In the genomic region with DNA sequence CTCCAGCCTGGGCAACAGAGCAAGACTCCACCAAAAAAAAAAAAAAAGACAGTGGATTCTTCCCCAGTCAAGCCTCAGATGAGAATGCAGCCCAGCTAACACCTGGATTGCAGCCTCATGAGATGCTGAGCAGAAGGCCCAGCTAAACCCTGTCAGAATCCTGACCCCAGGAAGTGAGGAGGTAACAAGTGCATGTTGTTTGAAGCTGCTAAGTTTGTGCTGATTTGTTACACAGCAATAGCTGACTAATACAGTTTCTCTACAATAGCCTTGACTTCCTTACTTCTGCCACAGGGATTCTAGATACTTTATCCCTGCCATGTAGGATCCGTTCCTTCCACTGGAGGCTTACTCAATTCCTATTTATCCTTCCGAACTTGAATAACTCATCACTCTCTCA, we compare ENCODE assay signal across 1 cellular context.
TF ChIP-seq lines count a peak whose summit lies in the region.

No MANE protein-coding gene starts in this region.

TF ChIP-seq in K562, 482 proteins besides CTCF, POLR2A, EP300 and RAD21:
- TF ChIP-seq TRIM24 (IDR thresholded peaks at IDR 0.05) (peak in 1 of 2 experiments; percentile 39; a peak in 1 of 4 replicates), KAT7 (CRISPR knock-in tag; IDR thresholded peaks at IDR 0.05; ENCODE audit: borderline replicate concordance) (no peak), TRIM28 (IDR thresholded peaks at IDR 0.05) (peak; percentile 52; the same call in 1 of the 2 replicates), RBM25 (IDR thresholded peaks at IDR 0.05; ENCODE audit: low read depth, low read length, severe bottlenecking) (peak; percentile 76), ZNF57 (CRISPR knock-in tag; IDR thresholded peaks at IDR 0.05) (no peak), KDM2B (CRISPR knock-in tag; IDR thresholded peaks at IDR 0.05) (no peak), NR3C1 (CRISPR knock-in tag; IDR thresholded peaks at IDR 0.05) (no peak), BCOR (IDR thresholded peaks at IDR 0.05) (peak; percentile 87), CBX3 (IDR thresholded peaks at IDR 0.05; ENCODE audit: borderline replicate concordance in 1 of 2, low read length in 2 of 2) (peak in 1 of 2 experiments; percentile 77; a peak in 1 of 3 replicates), CBX1 (IDR thresholded peaks at IDR 0.05; ENCODE audit: low read depth) (peak; percentile 58; the same call in 1 of the 2 replicates), KDM1A (IDR thresholded peaks at IDR 0.05) (peak; percentile 10 to 41; a peak in 2 of 4 replicates), PHF20 (IDR thresholded peaks at IDR 0.05; ENCODE audit: partially characterized antibody) (no peak), MEIS2 (IDR thresholded peaks at IDR 0.05; ENCODE audit: partially characterized antibody) (no peak), FOXK2 (conservative IDR thresholded peaks at IDR 0.05 in 1 of 2, IDR thresholded peaks at IDR 0.05 in 1 of 2; ENCODE audit: low read depth in 2 of 2) (no peak), ADNP (tag; IDR thresholded peaks at IDR 0.05) (0 out of 2 replicates have a peak, but pooled peaks have one; percentile 34), ZNF121 (CRISPR knock-in tag; conservative IDR thresholded peaks at IDR 0.05) (peak; percentile 34)
- TF ChIP-seq, protein P1, sequence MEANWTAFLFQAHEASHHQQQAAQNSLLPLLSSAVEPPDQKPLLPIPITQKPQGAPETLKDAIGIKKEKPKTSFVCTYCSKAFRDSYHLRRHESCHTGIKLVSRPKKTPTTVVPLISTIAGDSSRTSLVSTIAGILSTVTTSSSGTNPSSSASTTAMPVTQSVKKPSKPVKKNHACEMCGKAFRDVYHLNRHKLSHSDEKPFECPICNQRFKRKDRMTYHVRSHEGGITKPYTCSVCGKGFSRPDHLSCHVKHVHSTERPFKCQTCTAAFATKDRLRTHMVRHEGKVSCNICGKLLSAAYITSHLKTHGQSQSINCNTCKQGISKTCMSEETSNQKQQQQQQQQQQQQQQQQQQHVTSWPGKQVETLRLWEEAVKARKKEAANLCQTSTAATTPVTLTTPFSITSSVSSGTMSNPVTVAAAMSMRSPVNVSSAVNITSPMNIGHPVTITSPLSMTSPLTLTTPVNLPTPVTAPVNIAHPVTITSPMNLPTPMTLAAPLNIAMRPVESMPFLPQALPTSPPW (CRISPR knock-in tag; IDR thresholded peaks at IDR 0.05) = no peak
- TF ChIP-seq, protein P2, sequence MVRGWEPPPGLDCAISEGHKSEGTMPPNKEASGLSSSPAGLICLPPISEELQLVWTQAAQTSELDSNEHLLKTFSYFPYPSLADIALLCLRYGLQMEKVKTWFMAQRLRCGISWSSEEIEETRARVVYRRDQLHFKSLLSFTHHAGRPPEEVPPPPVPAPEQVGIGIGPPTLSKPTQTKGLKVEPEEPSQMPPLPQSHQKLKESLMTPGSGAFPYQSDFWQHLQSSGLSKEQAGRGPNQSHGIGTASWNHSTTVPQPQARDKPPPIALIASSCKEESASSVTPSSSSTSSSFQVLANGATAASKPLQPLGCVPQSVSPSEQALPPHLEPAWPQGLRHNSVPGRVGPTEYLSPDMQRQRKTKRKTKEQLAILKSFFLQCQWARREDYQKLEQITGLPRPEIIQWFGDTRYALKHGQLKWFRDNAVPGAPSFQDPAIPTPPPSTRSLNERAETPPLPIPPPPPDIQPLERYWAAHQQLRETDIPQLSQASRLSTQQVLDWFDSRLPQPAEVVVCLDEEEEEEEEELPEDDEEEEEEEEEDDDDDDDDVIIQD (CRISPR knock-in tag; IDR thresholded peaks at IDR 0.05) = no peak
- TF ChIP-seq, protein P3, sequence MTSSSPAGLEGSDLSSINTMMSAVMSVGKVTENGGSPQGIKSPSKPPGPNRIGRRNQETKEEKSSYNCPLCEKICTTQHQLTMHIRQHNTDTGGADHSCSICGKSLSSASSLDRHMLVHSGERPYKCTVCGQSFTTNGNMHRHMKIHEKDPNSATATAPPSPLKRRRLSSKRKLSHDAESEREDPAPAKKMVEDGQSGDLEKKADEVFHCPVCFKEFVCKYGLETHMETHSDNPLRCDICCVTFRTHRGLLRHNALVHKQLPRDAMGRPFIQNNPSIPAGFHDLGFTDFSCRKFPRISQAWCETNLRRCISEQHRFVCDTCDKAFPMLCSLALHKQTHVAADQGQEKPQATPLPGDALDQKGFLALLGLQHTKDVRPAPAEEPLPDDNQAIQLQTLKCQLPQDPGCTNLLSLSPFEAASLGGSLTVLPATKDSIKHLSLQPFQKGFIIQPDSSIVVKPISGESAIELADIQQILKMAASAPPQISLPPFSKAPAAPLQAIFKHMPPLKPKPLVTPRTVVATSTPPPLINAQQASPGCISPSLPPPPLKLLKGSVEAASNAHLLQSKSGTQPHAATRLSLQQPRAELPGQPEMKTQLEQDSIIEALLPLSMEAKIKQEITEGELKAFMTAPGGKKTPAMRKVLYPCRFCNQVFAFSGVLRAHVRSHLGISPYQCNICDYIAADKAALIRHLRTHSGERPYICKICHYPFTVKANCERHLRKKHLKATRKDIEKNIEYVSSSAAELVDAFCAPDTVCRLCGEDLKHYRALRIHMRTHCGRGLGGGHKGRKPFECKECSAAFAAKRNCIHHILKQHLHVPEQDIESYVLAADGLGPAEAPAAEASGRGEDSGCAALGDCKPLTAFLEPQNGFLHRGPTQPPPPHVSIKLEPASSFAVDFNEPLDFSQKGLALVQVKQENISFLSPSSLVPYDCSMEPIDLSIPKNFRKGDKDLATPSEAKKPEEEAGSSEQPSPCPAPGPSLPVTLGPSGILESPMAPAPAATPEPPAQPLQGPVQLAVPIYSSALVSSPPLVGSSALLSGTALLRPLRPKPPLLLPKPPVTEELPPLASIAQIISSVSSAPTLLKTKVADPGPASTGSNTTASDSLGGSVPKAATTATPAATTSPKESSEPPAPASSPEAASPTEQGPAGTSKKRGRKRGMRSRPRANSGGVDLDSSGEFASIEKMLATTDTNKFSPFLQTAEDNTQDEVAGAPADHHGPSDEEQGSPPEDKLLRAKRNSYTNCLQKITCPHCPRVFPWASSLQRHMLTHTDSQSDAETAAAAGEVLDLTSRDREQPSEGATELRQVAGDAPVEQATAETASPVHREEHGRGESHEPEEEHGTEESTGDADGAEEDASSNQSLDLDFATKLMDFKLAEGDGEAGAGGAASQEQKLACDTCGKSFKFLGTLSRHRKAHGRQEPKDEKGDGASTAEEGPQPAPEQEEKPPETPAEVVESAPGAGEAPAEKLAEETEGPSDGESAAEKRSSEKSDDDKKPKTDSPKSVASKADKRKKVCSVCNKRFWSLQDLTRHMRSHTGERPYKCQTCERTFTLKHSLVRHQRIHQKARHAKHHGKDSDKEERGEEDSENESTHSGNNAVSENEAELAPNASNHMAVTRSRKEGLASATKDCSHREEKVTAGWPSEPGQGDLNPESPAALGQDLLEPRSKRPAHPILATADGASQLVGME (CRISPR knock-in tag; IDR thresholded peaks at IDR 0.05) = no peak
- TF ChIP-seq, protein P4, sequence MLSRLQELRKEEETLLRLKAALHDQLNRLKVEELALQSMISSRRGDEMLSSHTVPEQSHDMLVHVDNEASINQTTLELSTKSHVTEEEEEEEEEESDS (CRISPR knock-in tag; IDR thresholded peaks at IDR 0.05) = no peak
